1 cellular context compared by ENCODE assay signal in genomic region chr13:26590951-26591350, GRCh38.
TF ChIP-seq lines count a peak whose summit lies in the region.

No MANE protein-coding gene starts in this region.

TF ChIP-seq in GM23338, 12 proteins besides CTCF, POLR2A, EP300 and RAD21 (continued from another document):
- TF ChIP-seq ZNF462 (CRISPR knock-in tag; IDR thresholded peaks at IDR 0.05) = no peak
